ENCODE assay signal across 1 cellular context in genomic region chr2:139465789-139466188, GRCh38.
TF ChIP-seq lines count a peak whose summit lies in the region.

No MANE protein-coding gene starts in this region.

TF ChIP-seq in GM23338, 12 proteins besides CTCF, POLR2A, EP300 and RAD21 (continued from another document):
- no peak for TF ChIP-seq ZNF462 (CRISPR knock-in tag; IDR thresholded peaks at IDR 0.05)
TF ChIP-seq in GM23338: peak in this region for 0.
